9 cellular contexts compared by ENCODE assay signal in genomic region chr2:109171444-109172334, GRCh38. TPM values are rescaled to one million over a fixed set of nuclear protein-coding genes. Genes with fewer than 3 reads are reported as not detected.
DNase-seq lines count a peak whose midpoint lies in the region; ATAC-seq, FAIRE-seq and TF ChIP-seq lines count a peak whose summit lies in the region.
"Had no signal": no experiment of that assay in that cellular context is flagged by ENCODE, and none has a peak within 500 bp of the region (broad histone marks: within the 10 kb centered on the region; RNA-seq: fewer than 3 reads in every experiment).

No MANE protein-coding gene starts in this region.

- no peak overlapping the region for H3K23ac ChIP-seq in H1 (ENCODE audit: insufficient read length)
- no peak overlapping the region for H3K23ac ChIP-seq in mesenchymal stem cell (ENCODE audit: low read length in 2 of 2)

- H3K18ac ChIP-seq in H1 (ENCODE audit: extremely low read depth, low read length) (no peak overlapping the region; the same call in 1 of the 2 replicates), mesenchymal stem cell (ENCODE audit: low read depth in 1 of 2, low read length in 2 of 2) (peak overlapping the region; percentile 63 to 95)

- H2AK5ac ChIP-seq in H1 (ENCODE audit: low read depth, low read length) (no peak overlapping the region), mesenchymal stem cell (ENCODE audit: low read length, severe bottlenecking) (no peak overlapping the region)

- DNase-seq in HepG2 (ENCODE audit: low spot score) (no peak), H1 (ENCODE audit: low read depth in 1 of 2, low spot score in 2 of 2) (no peak), mesenchymal stem cell (peak; percentile 100), HEK293T (ENCODE audit: extremely low spot score) (no peak), mesenteric fat pad (ENCODE audit: low spot score) (no peak)

- in situ Hi-C loops in HepG2 (cut with HindIII; ENCODE audit: extremely low pct_ligation_motif_present, low pct_unique_long_range_greater_than_20kb), result no loop called here

- FAIRE-seq in HepG2 (lab: Jason Lieb, UNC) (no peak), H1 (lab: Jason Lieb, UNC) (no peak)
- FAIRE-seq: TTC549 had no signal

- H2BK12ac ChIP-seq in H1 (ENCODE audit: low read depth, low read length) (no peak overlapping the region; the same call in 1 of the 2 replicates), mesenchymal stem cell (ENCODE audit: low read length in 2 of 2) (peak overlapping the region; percentile 49 to 57)

- TF ChIP-seq RAD21 in liver (IDR thresholded peaks at IDR 0.05), result no peak
- no peak for TF ChIP-seq RAD21 in HepG2 (CRISPR knock-in tag; IDR thresholded peaks at IDR 0.05)
- no peak for TF ChIP-seq RAD21 in H1 (IDR thresholded peaks at IDR 0.05 in 1 of 2, conservative IDR thresholded peaks at IDR 0.05 in 1 of 2; ENCODE audit: low read depth in 2 of 2, low read length in 2 of 2)

- H3K9ac ChIP-seq in liver (ENCODE audit: low read depth in 1 of 2, low read length in 2 of 2), result no peak overlapping the region
- H3K9ac ChIP-seq in HepG2 (ENCODE audit: insufficient read depth, low read depth, low read length), result no peak overlapping the region
- H3K9ac ChIP-seq in H1 (replicated peaks in 1 of 4; ENCODE audit: extremely low read depth in 1 of 4, low read depth in 3 of 4, low read length in 3 of 4), result no peak overlapping the region
- H3K9ac ChIP-seq in mesenchymal stem cell (ENCODE audit: low read length), result peak overlapping the region; percentile 76

- no peak overlapping the region for H4K91ac ChIP-seq in H1 (replicated peaks; ENCODE audit: insufficient read length, low read length)
- peak overlapping the region; percentile 95 for H4K91ac ChIP-seq in mesenchymal stem cell (ENCODE audit: low read length)

- H3K27me3 ChIP-seq in liver (ENCODE audit: control insufficient read depth in 4 of 4, insufficient read depth in 4 of 4, low read length in 3 of 4) (no peaks in the 10 kb centered on the region), HepG2 (ENCODE audit: control insufficient read depth in 1 of 2, insufficient read depth in 2 of 2, low read length in 2 of 2) (peaks cover 0 to 1% of the 10 kb centered on the region in 2 experiments; a peak in 2 of 5 replicates), H1 (replicated peaks in 1 of 4; ENCODE audit: control insufficient read depth in 3 of 4, extremely low read depth in 1 of 4, insufficient read depth in 3 of 4, low read length in 3 of 4) (no peaks in the 10 kb centered on the region), mesenchymal stem cell (ENCODE audit: control insufficient read depth in 1 of 2, insufficient read depth in 1 of 2, low read length in 2 of 2) (no peaks in the 10 kb centered on the region)

- H3K4me3 ChIP-seq in liver (ENCODE audit: low read depth in 1 of 3, low read length in 3 of 3) (no peak overlapping the region), HepG2 (replicated peaks in 1 of 3; ENCODE audit: insufficient read depth in 1 of 3, low read depth in 2 of 3, low read length in 3 of 3) (no peak overlapping the region), H1 (ENCODE audit: extremely low read depth in 1 of 4, insufficient read depth in 2 of 4, low read depth in 3 of 4, low read length in 4 of 4) (no peak overlapping the region), mesenchymal stem cell (ENCODE audit: insufficient read depth in 1 of 2, low read depth in 1 of 2, low read length in 2 of 2) (peak overlapping the region in 1 of 2 experiments; percentile 47)

- H3K27ac ChIP-seq in liver (ENCODE audit: low read depth in 1 of 2, low read length in 2 of 2) (peak overlapping the region; percentile 66 to 77), HepG2 (ENCODE audit: extremely low read length, insufficient read depth, low read length) (no peak overlapping the region), H1 (ENCODE audit: low read depth, low read length) (no peak overlapping the region), mesenchymal stem cell (ENCODE audit: low read length, poor library complexity, severe bottlenecking) (peak overlapping the region; percentile 21)

- H2BK5ac ChIP-seq in H1 (ENCODE audit: low read depth, low read length) (no peak overlapping the region), mesenchymal stem cell (ENCODE audit: low read depth, low read length, poor library complexity, severe bottlenecking) (no peak overlapping the region)

- H4K8ac ChIP-seq in H1 (ENCODE audit: extremely low read depth, insufficient read depth, low read length) (no peak overlapping the region), mesenchymal stem cell (ENCODE audit: low read length) (peak overlapping the region; percentile 93)

- BruUV-seq in HepG2 (replicated peaks; lab: Mats Ljungman, UMichigan), result no TSS peak

- H2BK120ac ChIP-seq in H1 (replicated peaks; ENCODE audit: low read depth, low read length) (no peak overlapping the region), mesenchymal stem cell (ENCODE audit: low read depth, low read length) (peak overlapping the region; percentile 61)

- H2AFZ ChIP-seq in HepG2 (ENCODE audit: low read length) (no peak overlapping the region), H1 (ENCODE audit: low read length) (0 out of 2 replicates have a peak overlapping the region, but pooled peaks have one; percentile 15), mesenchymal stem cell (ENCODE audit: low read depth, low read length) (no peak overlapping the region)

- TF ChIP-seq CTCF in liver (IDR thresholded peaks at IDR 0.05; ENCODE audit: low read depth, low read length, missing input control), result peak; percentile 12
- no peak for TF ChIP-seq CTCF in HepG2 (CRISPR knock-in tag; IDR thresholded peaks at IDR 0.05)
- TF ChIP-seq CTCF in H1 (IDR thresholded peaks at IDR 0.05; ENCODE audit: control extremely low read depth in 1 of 3, insufficient read depth in 1 of 3, low read depth in 1 of 3, low read length in 3 of 3), result no peak

- H3K4ac ChIP-seq in H1 (replicated peaks; ENCODE audit: insufficient read length, low read depth, low read length), result no peak overlapping the region
- peak overlapping the region in 1 of 2 experiments; percentile 62 for H3K4ac ChIP-seq in mesenchymal stem cell (ENCODE audit: low read depth in 1 of 2, low read length in 2 of 2)

- ATAC-seq in HepG2 (no peak), HG03135 (IDR thresholded peaks at IDR 0.05; ENCODE audit: unreplicated experiment) (no peak), HG03460 (IDR thresholded peaks at IDR 0.05; ENCODE audit: unreplicated experiment) (no peak)

- H3K56ac ChIP-seq in H1 (replicated peaks; ENCODE audit: insufficient read length, low read depth, low read length), result no peak overlapping the region

- H3K9me3 ChIP-seq in liver (ENCODE audit: control insufficient read depth in 4 of 4, low read length in 3 of 4) (peaks cover 1 to 3% (median 3%) of the 10 kb centered on the region in 4 donors), HepG2 (ENCODE audit: low read length) (peaks cover 8% of the 10 kb centered on the region), H1 (ENCODE audit: insufficient read depth in 2 of 2, low read depth in 1 of 2, low read length in 1 of 2) (no peaks in the 10 kb centered on the region; a peak in 1 of 4 replicates), mesenchymal stem cell (ENCODE audit: control insufficient read depth, low read length) (no peaks in the 10 kb centered on the region)

- H3K79me2 ChIP-seq in HepG2 (ENCODE audit: insufficient read depth, low read length), result no peaks in the 10 kb centered on the region
- H3K79me2 ChIP-seq in H1 (ENCODE audit: control insufficient read depth in 1 of 2, insufficient read depth in 2 of 2, low read length in 2 of 2), result no peaks in the 10 kb centered on the region

- H3K36me3 ChIP-seq in liver (ENCODE audit: control insufficient read depth in 4 of 4, insufficient read depth in 3 of 4, low read depth in 1 of 4, low read length in 3 of 4) (no peaks in the 10 kb centered on the region), HepG2 (replicated peaks in 1 of 2; ENCODE audit: control insufficient read depth in 1 of 2, insufficient read depth in 2 of 2, low read length in 2 of 2) (no peaks in the 10 kb centered on the region), H1 (ENCODE audit: control insufficient read depth in 2 of 4, insufficient read depth in 4 of 4, low read length in 3 of 4) (no peaks in the 10 kb centered on the region), mesenchymal stem cell (ENCODE audit: control insufficient read depth in 1 of 2, insufficient read depth in 2 of 2, low read depth in 1 of 2, low read length in 2 of 2) (no peaks in the 10 kb centered on the region)

- TF ChIP-seq EP300 in HepG2 (IDR thresholded peaks at IDR 0.05; ENCODE audit: low read depth in 2 of 2, low read length in 2 of 2), result no peak
- no peak for TF ChIP-seq EP300 in HepG2 (CRISPR knock-in tag; IDR thresholded peaks at IDR 0.05; ENCODE audit: borderline replicate concordance)
- no peak for TF ChIP-seq EP300 in H1 (IDR thresholded peaks at IDR 0.05; ENCODE audit: borderline replicate concordance in 1 of 2, low read depth in 2 of 2, low read length in 2 of 2)

- H4K5ac ChIP-seq in H1 (ENCODE audit: insufficient read length, low read depth, low read length), result no peak overlapping the region

- H3K4me1 ChIP-seq in liver (ENCODE audit: control insufficient read depth in 4 of 4, insufficient read depth in 4 of 4, low read length in 3 of 4) (peaks cover 0 to 4% (median 0%) of the 10 kb centered on the region in 4 donors), HepG2 (ENCODE audit: insufficient read depth, low read length) (no peaks in the 10 kb centered on the region), H1 (replicated peaks in 1 of 4; ENCODE audit: control insufficient read depth in 3 of 4, insufficient read depth in 4 of 4, low read length in 3 of 4) (peaks cover 0 to 8% (median 4%) of the 10 kb centered on the region in 4 experiments; a peak in 3 of 7 replicates), mesenchymal stem cell (ENCODE audit: control insufficient read depth, insufficient read depth, low read depth, low read length) (peaks cover 28% of the 10 kb centered on the region)

- intact Hi-C loops in HepG2 (cut with micrococcal nuclease; ENCODE audit: unreplicated experiment), result no loop called here

- 68% methylated on average over 36 of the region's 36 CpGs for WGBS in liver
- 69% methylated on average over 32 of the region's 36 CpGs for WGBS in HepG2 (ENCODE audit: low lambda C conversion rate)
- WGBS in H1 (ENCODE audit: extremely low coverage in 1 of 2, insufficient coverage in 1 of 2, insufficient read length in 1 of 2, insufficient replicate concordance in 2 of 2, low coverage in 1 of 2, low lambda C conversion rate in 2 of 2, missing lambda C conversion rate in 1 of 2), 2 experiments, result 81% methylated on average over 35 of the region's 36 CpGs; no CpG with 5 or more reads in 1 of the 2 experiments
- WGBS in mesenchymal stem cell, result 9% methylated on average over 35 of the region's 36 CpGs

- H3K23me2 ChIP-seq in H1 (ENCODE audit: low read depth, low read length), result no peaks in the 10 kb centered on the region

- TF ChIP-seq POLR2A in HepG2 (IDR thresholded peaks at IDR 0.05; ENCODE audit: insufficient read depth in 1 of 2, low read depth in 2 of 2, low read length in 2 of 2), result no peak
- TF ChIP-seq POLR2A in H1 (IDR thresholded peaks at IDR 0.05; ENCODE audit: control extremely low read depth in 1 of 2, low read depth in 2 of 2, low read length in 2 of 2), result no peak

- no peaks in the 10 kb centered on the region for H4K20me1 ChIP-seq in HepG2 (ENCODE audit: insufficient read depth, low read length)
- no peaks in the 10 kb centered on the region for H4K20me1 ChIP-seq in H1 (replicated peaks in 1 of 2; ENCODE audit: control insufficient read depth in 1 of 2, insufficient read depth in 2 of 2, low read length in 2 of 2)

- CTCF ChIA-PET in HepG2 (lab: Yijun Ruan, JAX; ENCODE audit: low intra/inter-chr PET ratio, low total read pairs) (no interaction called here), H1 (lab: Charles Lee; ENCODE audit: partially characterized antibody) (interaction anchor here (1.0 to 4.5 kb wide), 7 partner anchors 10 to 339 kb away, joined by 3 to 16 read pairs (median 3); no protein-coding TSS in a partner anchor), HEK293T (lab: Yijun Ruan, JAX) (interaction anchor here (0.6 to 0.8 kb wide), 2 partner anchors 60 to 338 kb away, joined by 3 read pairs; no protein-coding TSS in a partner anchor)

- no peak overlapping the region for H3K14ac ChIP-seq in H1 (ENCODE audit: insufficient read length)
- H3K14ac ChIP-seq in mesenchymal stem cell (ENCODE audit: low read length in 2 of 2), result no peak overlapping the region

- H3K79me1 ChIP-seq in H1 (ENCODE audit: low read depth, low read length) (no peaks in the 10 kb centered on the region), mesenchymal stem cell (replicated peaks; ENCODE audit: low read length, poor library complexity, severe bottlenecking) (peaks cover 37% of the 10 kb centered on the region)

- no peak overlapping the region for H2BK20ac ChIP-seq in H1 (ENCODE audit: low read length)

- POLR2A ChIA-PET in HepG2 (lab: Yijun Ruan, JAX) (no interaction called here), H1 (lab: Charles Lee; ENCODE audit: partially characterized antibody) (no interaction called here), HEK293T (lab: Yijun Ruan, JAX) (no interaction called here)

- no peak overlapping the region for H2BK15ac ChIP-seq in H1 (ENCODE audit: low read length)
- no peak overlapping the region for H2BK15ac ChIP-seq in mesenchymal stem cell (ENCODE audit: low read depth, poor library complexity, severe bottlenecking)

- H3K4me2 ChIP-seq in HepG2 (ENCODE audit: low read depth, low read length), result no peak overlapping the region
- no peak overlapping the region for H3K4me2 ChIP-seq in H1 (ENCODE audit: insufficient read depth in 1 of 2, low read depth in 2 of 2, low read length in 2 of 2)
- H3K4me2 ChIP-seq in mesenchymal stem cell (ENCODE audit: low read length, poor library complexity, severe bottlenecking), result peak overlapping the region; percentile 66

RNA-seq across cellular contexts. Expression of gene SH3RF3, which starts 42.7 kb away (rescaled TPM):
- 1 to 10 TPM in 1 of 2 donors, under 1 TPM in 1; 0.42 to 1.0 TPM for total RNA-seq in liver
- polyA plus RNA-seq in liver, result under 1 TPM; 0.11 to 0.67 TPM
- 0.04 TPM in 1 of 2 replicates, not detected in the other for total RNA-seq in HepG2 (2016; rRNA removed; fragmentation: Illumina TruSeq; extraction: Trizol)
- not detected in 2 replicates for total RNA-seq in HepG2 (2016; cell fraction: cytosol; rRNA removed; fragmentation: Illumina TruSeq; extraction: Trizol; ENCODE audit: low read depth)
- 0.02 TPM in 1 of 2 replicates, not detected in the other for total RNA-seq in HepG2 (2016; cell fraction: insoluble cytoplasmic fraction; rRNA removed; fragmentation: Illumina TruSeq; extraction: Trizol)
- not detected in 2 replicates for total RNA-seq in HepG2 (2016; cell fraction: membrane; rRNA removed; fragmentation: Illumina TruSeq; extraction: Trizol)
- not detected in 2 replicates for total RNA-seq in HepG2 (2016; cell fraction: nucleus; rRNA removed; fragmentation: Illumina TruSeq; extraction: Trizol)
- polyA plus RNA-seq in HepG2 (2011; rRNA removed), result 0.01 TPM in 1 of 2 replicates, not detected in the other
- polyA plus RNA-seq in HepG2 (2011; cell fraction: cytosol; rRNA removed), result not detected in 2 replicates
- 0.02 TPM in 1 of 2 replicates, not detected in the other for polyA plus RNA-seq in HepG2 (2011; cell fraction: nucleus; rRNA removed)
- 0.03 and 0.05 TPM in 2 replicates for polyA plus RNA-seq in HepG2 (2012)
- polyA plus RNA-seq in HepG2 (2016; cell fraction: cytosol; fragmentation: Illumina TruSeq; extraction: Trizol; ENCODE audit: low read depth), result not detected in 2 replicates
- 0.03 TPM in 1 of 2 replicates, not detected in the other for polyA plus RNA-seq in HepG2 (2016; cell fraction: insoluble cytoplasmic fraction; fragmentation: Illumina TruSeq; extraction: Trizol; ENCODE audit: low read depth)
- not detected in 2 replicates for polyA plus RNA-seq in HepG2 (2016; cell fraction: membrane; fragmentation: Illumina TruSeq; extraction: Trizol; ENCODE audit: low read depth)
- not detected in 2 replicates for polyA plus RNA-seq in HepG2 (2016; cell fraction: nucleus; fragmentation: Illumina TruSeq; extraction: Trizol; ENCODE audit: insufficient read depth, low read depth)
- polyA minus RNA-seq in HepG2 (2011; rRNA and poly(A)+ RNA removed; ENCODE audit: low replicate concordance), result 1.4 TPM in 1 of 2 replicates, not detected in the other
- not detected in 2 replicates for polyA minus RNA-seq in HepG2 (2011; cell fraction: cytosol; rRNA and poly(A)+ RNA removed)
- 0.12 and 0.13 TPM in 2 replicates for polyA minus RNA-seq in HepG2 (2011; cell fraction: nucleus; rRNA and poly(A)+ RNA removed)
- 0.42 and 0.65 TPM in 2 replicates for total RNA-seq in H1 (2021; fragmentation: NEBNext Ultra II Directional; extraction: Animal tissue kit (Norgen Biotek cat#: 25700))
- polyA plus RNA-seq in H1 (2011; rRNA removed), result 0.11 and 0.27 TPM in 2 replicates
- 0.19 TPM for polyA plus RNA-seq in H1 (2011; cell fraction: cytosol; rRNA removed)
- 0.30 TPM for polyA plus RNA-seq in H1 (2011; cell fraction: nucleus; rRNA removed)
- 0.20 to 0.33 TPM (median 0.31 TPM) in 4 replicates for polyA plus RNA-seq in H1 (2012, experiment 1 of 2)
- polyA plus RNA-seq in H1 (2012, experiment 2 of 2), result 0.25 TPM
- 0.26 TPM for polyA plus RNA-seq in H1 (2013, experiment 1 of 2)
- polyA plus RNA-seq in H1 (2013, experiment 2 of 2), result 0.28 TPM
- 0.24 and 0.32 TPM in 2 replicates for polyA minus RNA-seq in H1 (2011; rRNA and poly(A)+ RNA removed)
- 0.15 TPM for polyA minus RNA-seq in H1 (2011; cell fraction: cytosol; rRNA and poly(A)+ RNA removed)
- polyA minus RNA-seq in H1 (2011; cell fraction: nucleus; rRNA and poly(A)+ RNA removed), result 0.70 TPM
- polyA plus RNA-seq in mesenchymal stem cell (2013, experiment 1 of 2), result 23.7 TPM
- polyA plus RNA-seq in mesenchymal stem cell (2013, experiment 2 of 2), result 23.0 TPM
- 20.4 TPM for total RNA-seq in mesenteric fat pad

Comparison
In these comparisons a context has a peak if more than half of its experiments do, and no peak if none do; other contexts are left out.
1. H3K27ac ChIP-seq: peak in liver (2 of 2) and mesenchymal stem cell (single experiment); none in HepG2 (single experiment) and H1 (single experiment).
2. RNA of gene SH3RF3, which starts 42.7 kb away (total RNA-seq): 20.4 TPM in mesenteric fat pad (single experiment); 0.42 to 1.0 TPM in liver, 0.42 to 0.65 TPM in H1 and 0.02 to 0.04 TPM in HepG2; every median in the first group is over 10 times any median in the second.